In genomic region chrX:17413228-17413627, GRCh38 we compare ENCODE assay signal across 11 cellular contexts. TPM values are rescaled to one million over a fixed set of nuclear protein-coding genes. Genes with fewer than 3 reads are reported as not detected.
A peak's percentile ranks its signal among the peaks of the same experiment; 100 is the strongest.
DNase-seq lines count a peak whose midpoint lies in the region; ATAC-seq and TF ChIP-seq lines count a peak whose summit lies in the region.
"Had no signal": no experiment of that assay in that cellular context is flagged by ENCODE, and none has a peak within 500 bp of the region (broad histone marks: within the 10 kb centered on the region; RNA-seq: fewer than 3 reads in every experiment).

No MANE protein-coding gene starts in this region.

- H3K36me3 ChIP-seq in BJ (ENCODE audit: control insufficient read depth, insufficient read depth, low read length) = no peaks in the 10 kb centered on the region
- no peaks in the 10 kb centered on the region for H3K36me3 ChIP-seq in kidney epithelial cell (ENCODE audit: control insufficient read depth, insufficient read depth, low read length)
- H3K36me3 ChIP-seq: upper lobe of right lung had no signal

- peaks cover 0 to 2% (median 0%) of the 10 kb centered on the region in 9 donors for H3K9me3 Mint-ChIP-seq in naive thymus-derived CD8-positive, alpha-beta T cell

- peak; percentile 56 for DNase-seq in BJ (ENCODE audit: low read depth)
- peak; percentile 17 for DNase-seq in LHCN-M2 (ENCODE audit: low read depth)
- peak; percentile 65 for DNase-seq in astrocyte of the hippocampus (ENCODE audit: low read depth, low spot score)
- DNase-seq in kidney epithelial cell (ENCODE audit: low read depth) = peak; percentile 78
- no peak for DNase-seq in naive thymus-derived CD8-positive, alpha-beta T cell
- DNase-seq: DMS79, NCI-H2171 treated with DMSO at 0.1 percent for 48 hours, upper lobe of right lung had no signal

- POLR2A ChIA-PET in BJ (lab: Charles Lee) = interaction anchor here (0.6 kb wide), 1 partner anchor 687 kb away, joined by 4 read pairs; no protein-coding TSS in a partner anchor
- POLR2A ChIA-PET in naive thymus-derived CD8-positive, alpha-beta T cell (lab: Charles Lee) = no interaction called here

- peaks cover 0 to 18% (median 11%) of the 10 kb centered on the region in 5 donors for H3K27me3 Mint-ChIP-seq in naive thymus-derived CD8-positive, alpha-beta T cell

- H3K36me3 Mint-ChIP-seq in naive thymus-derived CD8-positive, alpha-beta T cell = no peaks in the 10 kb centered on the region

- H3K27me3 ChIP-seq in BJ (ENCODE audit: control insufficient read depth, insufficient read depth, low read length) (no peaks in the 10 kb centered on the region), kidney epithelial cell (ENCODE audit: control insufficient read depth, insufficient read depth, low read length) (no peaks in the 10 kb centered on the region)
- H3K27me3 ChIP-seq: upper lobe of right lung had no signal

- ATAC-seq in GM21515 (IDR thresholded peaks at IDR 0.05; ENCODE audit: unreplicated experiment) (no peak), GM21723 (IDR thresholded peaks at IDR 0.05; ENCODE audit: unreplicated experiment) (no peak), GM19467 (IDR thresholded peaks at IDR 0.05; ENCODE audit: unreplicated experiment) (no peak)
- ATAC-seq in naive thymus-derived CD8-positive, alpha-beta T cell = no peak
- ATAC-seq: upper lobe of right lung had no signal

- H3K4me3 Mint-ChIP-seq in naive thymus-derived CD8-positive, alpha-beta T cell = no peak overlapping the region

- no peaks in the 10 kb centered on the region for H3K4me1 Mint-ChIP-seq in naive thymus-derived CD8-positive, alpha-beta T cell

- H3K27ac Mint-ChIP-seq in naive thymus-derived CD8-positive, alpha-beta T cell = no peak overlapping the region

- H3K4me3 ChIP-seq in BJ (ENCODE audit: low read depth, low read length) (no peak overlapping the region), kidney epithelial cell (ENCODE audit: low read depth, low read length) (no peak overlapping the region)
- H3K4me3 ChIP-seq: upper lobe of right lung had no signal

- CTCF ChIA-PET in BJ (lab: Yijun Ruan, JAX) = no interaction called here

- TF ChIP-seq CTCF in BJ (IDR thresholded peaks at IDR 0.05; ENCODE audit: insufficient read depth, low read depth, low read length) (no peak), kidney epithelial cell (IDR thresholded peaks at IDR 0.05; ENCODE audit: insufficient read depth, low read length, poor library complexity, severe bottlenecking) (no peak)

RNA-seq across cellular contexts. Expression of gene NHS, which starts 38.2 kb away (rescaled TPM):
- 2.2 and 2.7 TPM in 2 replicates for polyA plus RNA-seq in BJ (2011; rRNA removed)
- polyA minus RNA-seq in BJ (2011; rRNA and poly(A)+ RNA removed) = 3.0 and 4.3 TPM in 2 replicates
- total RNA-seq in LHCN-M2 (2014; rRNA removed) = 0.23 and 0.38 TPM in 2 replicates
- 0.10 TPM for polyA plus RNA-seq in LHCN-M2 (2012)
- total RNA-seq in kidney epithelial cell = 8.6 and 9.8 TPM in 2 replicates
- total RNA-seq in naive thymus-derived CD8-positive, alpha-beta T cell = not detected
- 1 to 10 TPM in 1 of 3 donors, not detected in 2; 1.0 TPM for polyA plus RNA-seq in naive thymus-derived CD8-positive, alpha-beta T cell

Comparison
In these comparisons a context has a peak if more than half of its experiments do, and no peak if none do; other contexts are left out.
1. DNase-seq: peak in BJ (single experiment), LHCN-M2 (single experiment), astrocyte of the hippocampus (single experiment) and kidney epithelial cell (single experiment); none in naive thymus-derived CD8-positive, alpha-beta T cell (0 of 10).